Comparison of ENCODE assay signal across 26 cellular contexts in the genomic region with DNA sequence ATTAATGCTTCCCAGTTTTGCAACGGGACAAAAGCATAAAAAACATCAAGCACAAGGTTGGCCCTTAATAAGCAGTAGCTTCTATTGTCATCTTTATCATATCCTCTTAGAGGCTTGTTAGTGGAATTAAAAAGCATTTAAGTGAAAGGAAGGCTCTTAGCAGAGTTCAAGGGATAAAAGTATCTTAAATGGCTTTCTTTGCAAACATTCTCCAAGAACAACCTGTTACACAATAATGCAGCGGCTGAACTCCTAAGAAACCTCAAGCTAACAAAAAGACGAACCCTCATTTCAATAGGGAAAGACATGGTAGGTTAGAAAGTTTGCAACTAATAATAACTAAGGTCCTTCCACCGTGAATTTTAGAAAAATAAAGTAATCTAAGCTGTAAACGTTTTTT.
"Had no signal": no experiment of that assay in that cellular context is flagged by ENCODE, and none has a peak within 500 bp of the region (broad histone marks: within the 10 kb centered on the region; RNA-seq: fewer than 3 reads in every experiment).

No MANE protein-coding gene starts in this region.

- DNase-seq: activated CD4-positive, alpha-beta T cell treated with anti-CD3 and anti-CD28 coated beads, Interleukin-2, amount 10 ng/mL, durations not matched to agents 7 days and 5 days; activated CD4-positive, alpha-beta T cell treated with anti-CD3 and anti-CD28 coated beads, Interleukin-2, amount 50 U/mL, for 48 hours; activated CD8-positive, alpha-beta T cell treated with anti-CD3 and anti-CD28 coated beads, Interleukin-2, amount 10 ng/mL, durations not matched to agents 7 days and 5 days; activated gamma-delta T cell; activated naive CD4-positive, alpha-beta T cell treated with Interleukin-2 at 50 U/mL for 16 hours; activated naive CD8-positive, alpha-beta T cell treated with anti-CD3 and anti-CD28 coated beads, Interleukin-2, amount 10 ng/mL, durations not matched to agents 7 days and 5 days; activated T-cell treated with anti-CD3 and anti-CD28 coated beads, Interleukin-2, amount 50 U/mL, for 24 hours; body of pancreas; Kasumi-1; MG63; NCI-H1048; NCI-H1105 treated with DMSO at 0.1 percent for 48 hours; NCI-H1436; NCI-H1694; NCI-H1930; NCI-H2081 treated with DMSO at 0.1 percent for 48 hours; NCI-H2171; NCI-H510A; NCI-H526 treated with DMSO at 0.1 percent for 48 hours; NCI-H774; SHP77 treated with DMSO at 0.1 percent for 48 hours; SK-N-SH had no signal

- H3K9me3 Mint-ChIP-seq: activated CD4-positive, alpha-beta T cell treated with anti-CD3 and anti-CD28 coated beads, Interleukin-2, amount 10 ng/mL, durations not matched to agents 7 days and 5 days; activated naive CD4-positive, alpha-beta T cell treated with anti-CD3 and anti-CD28 coated beads, Interleukin-2, amount 50 U/mL, for 24 hours; activated naive CD8-positive, alpha-beta T cell treated with anti-CD3 and anti-CD28 coated beads, Interleukin-2, amount 10 ng/mL, durations not matched to agents 7 days and 5 days; activated T-cell treated with anti-CD3 and anti-CD28 coated beads, Interleukin-2, amount 50 U/mL, for 24 hours; activated T-helper 2 cell treated with anti-CD3 and anti-CD28 coated beads, Interferon-gamma antibody, Interleukin-2, Interleukin-4, amounts not matched to agents 10 μg/mL and 5 μg/mL and 100 μg/mL, durations not matched to agents 14 hours and 24 hours and 36 hours; T-helper 1 cell treated with Interleukin-12 subunit alpha and Interleukin-12 subunit beta and Interleukin-4 antibody, amounts not matched to agents 30 μg/mL and 1 μg/mL, for 36 hours; T-helper 2 cell treated with Interferon-gamma antibody and Interleukin-4, amounts not matched to agents 5 μg/mL and 100 μg/mL, for 36 hours had no signal

- H3K4me3 Mint-ChIP-seq: activated CD4-positive, alpha-beta T cell treated with anti-CD3 and anti-CD28 coated beads, Interleukin-2, amount 10 ng/mL, durations not matched to agents 7 days and 5 days; activated CD8-positive, alpha-beta T cell treated with anti-CD3 and anti-CD28 coated beads, Interleukin-2, amount 10 ng/mL, durations not matched to agents 7 days and 5 days; activated naive CD4-positive, alpha-beta T cell treated with anti-CD3 and anti-CD28 coated beads, Interleukin-2, amount 50 U/mL, for 24 hours; activated naive CD8-positive, alpha-beta T cell treated with anti-CD3 and anti-CD28 coated beads, Interleukin-2, amount 10 ng/mL, durations not matched to agents 7 days and 5 days; activated T-cell treated with anti-CD3 and anti-CD28 coated beads, Interleukin-2, amount 50 U/mL, for 24 hours; T-helper 1 cell treated with Interleukin-12 subunit alpha and Interleukin-12 subunit beta and Interleukin-4 antibody, amounts not matched to agents 30 μg/mL and 1 μg/mL, for 36 hours; T-helper 2 cell treated with Interferon-gamma antibody and Interleukin-4, amounts not matched to agents 5 μg/mL and 100 μg/mL, for 36 hours had no signal

- H3K27me3 Mint-ChIP-seq: activated CD4-positive, alpha-beta T cell treated with anti-CD3 and anti-CD28 coated beads, Interleukin-2, amount 10 ng/mL, durations not matched to agents 7 days and 5 days; activated naive CD4-positive, alpha-beta T cell treated with anti-CD3 and anti-CD28 coated beads, Interleukin-2, amount 50 U/mL, for 24 hours; activated naive CD8-positive, alpha-beta T cell treated with anti-CD3 and anti-CD28 coated beads, Interleukin-2, amount 10 ng/mL, durations not matched to agents 7 days and 5 days; activated T-cell treated with anti-CD3 and anti-CD28 coated beads, Interleukin-2, amount 50 U/mL, for 24 hours had no signal

- H3K27ac Mint-ChIP-seq: activated CD4-positive, alpha-beta T cell treated with anti-CD3 and anti-CD28 coated beads, Interleukin-2, amount 10 ng/mL, durations not matched to agents 7 days and 5 days; activated CD8-positive, alpha-beta T cell treated with anti-CD3 and anti-CD28 coated beads, Interleukin-2, amount 10 ng/mL, durations not matched to agents 7 days and 5 days; activated naive CD8-positive, alpha-beta T cell treated with anti-CD3 and anti-CD28 coated beads, Interleukin-2, amount 10 ng/mL, durations not matched to agents 7 days and 5 days; activated T-cell treated with anti-CD3 and anti-CD28 coated beads, Interleukin-2, amount 50 U/mL, for 24 hours; activated T-helper 2 cell treated with anti-CD3 and anti-CD28 coated beads, Interferon-gamma antibody, Interleukin-2, Interleukin-4, amounts not matched to agents 10 μg/mL and 5 μg/mL and 100 μg/mL, durations not matched to agents 14 hours and 24 hours and 36 hours; T-helper 1 cell treated with Interleukin-12 subunit alpha and Interleukin-12 subunit beta and Interleukin-4 antibody, amounts not matched to agents 30 μg/mL and 1 μg/mL, for 36 hours; T-helper 2 cell treated with Interferon-gamma antibody and Interleukin-4, amounts not matched to agents 5 μg/mL and 100 μg/mL, for 36 hours had no signal
